In genomic region chr3:121545049-121545563, GRCh38 we compare ENCODE assay signal across 1 cellular context.
TF ChIP-seq lines count a peak whose summit lies in the region.

No MANE protein-coding gene starts in this region.

TF ChIP-seq in SK-N-SH, 30 proteins besides CTCF, POLR2A, EP300 and RAD21 (continued from another document):
- TF ChIP-seq REST (IDR thresholded peaks at IDR 0.05; ENCODE audit: low read depth, low read length): no peak
- TF ChIP-seq EZH2phosphoT487 (IDR thresholded peaks at IDR 0.05; ENCODE audit: borderline replicate concordance, low read depth): no peak
- TF ChIP-seq YY1 (IDR thresholded peaks at IDR 0.05; ENCODE audit: low read depth): no peak
